ENCODE assay signal across 21 cellular contexts in the genomic region with DNA sequence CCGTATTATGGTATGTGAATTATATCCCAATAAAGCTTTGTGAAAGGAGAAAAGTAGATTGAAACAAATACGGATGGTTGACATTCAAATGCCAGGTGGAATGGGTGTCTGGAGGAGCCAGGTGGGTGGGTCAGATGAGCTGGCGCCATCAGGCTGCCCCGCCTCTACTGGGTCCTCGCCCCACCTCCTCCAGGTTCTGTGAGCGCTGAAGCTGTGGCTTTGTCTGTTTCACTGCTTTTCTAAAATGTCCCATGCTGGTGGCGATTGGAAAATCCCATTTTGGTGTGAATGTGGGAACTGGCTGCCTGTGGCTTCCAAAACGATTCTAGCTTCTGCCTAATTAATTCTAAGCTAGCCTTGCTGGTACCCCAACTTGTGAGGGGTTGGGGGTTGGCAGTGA.
"Had no signal": no experiment of that assay in that cellular context is flagged by ENCODE, and none has a peak within 500 bp of the region (broad histone marks: within the 10 kb centered on the region; RNA-seq: fewer than 3 reads in every experiment).

No MANE protein-coding gene starts in this region.

- H3K27ac Mint-ChIP-seq: activated naive CD8-positive, alpha-beta T cell; mesothelial cell of epicardium; naive thymus-derived CD4-positive, alpha-beta T cell had no signal

- ATAC-seq: activated CD4-positive, CD25-positive, alpha-beta regulatory T cell treated with anti-CD3 and anti-CD28 coated beads, Interleukin-2, amount 50 U/mL, for 24 hours; left ventricle myocardium superior; naive thymus-derived CD4-positive, alpha-beta T cell; pancreas; psoas muscle had no signal

- H3K9me3 ChIP-seq: pancreas, psoas muscle, tibial nerve had no signal

- DNase-seq: activated CD4-positive, alpha-beta T cell treated with anti-CD3 and anti-CD28 coated beads for 48 hours; activated CD4-positive, alpha-beta T cell treated with anti-CD3 and anti-CD28 coated beads, Interleukin-2, amount 50 U/mL, for 48 hours; activated CD8-positive, alpha-beta memory T cell treated with anti-CD3 and anti-CD28 coated beads for 24 hours; activated effector memory CD4-positive, alpha-beta T cell treated with Interleukin-2 at 50 U/mL for 16 hours; activated naive CD4-positive, alpha-beta T cell treated with Interleukin-2 at 50 U/mL for 16 hours; anterior cingulate cortex; effector CD8-positive, alpha-beta T cell; left ventricle myocardium superior; naive thymus-derived CD4-positive, alpha-beta T cell; nucleus accumbens; psoas muscle; stimulated activated CD4-positive, alpha-beta T cell treated with anti-CD3 and anti-CD28 coated beads, Interleukin-15, amount 100 ng/mL, for 24 hours; stimulated activated CD4-positive, alpha-beta T cell treated with anti-CD3 and anti-CD28 coated beads, Interleukin-2, amount 100 ng/mL, for 24 hours; stimulated activated naive CD4-positive, alpha-beta T cell had no signal

- H3K4me3 ChIP-seq: pancreas, psoas muscle, smooth muscle cell, tibial nerve had no signal

- H3K4me1 Mint-ChIP-seq: mesothelial cell of epicardium had no signal

- H3K36me3 ChIP-seq: pancreas, tibial nerve had no signal

- H3K27me3 Mint-ChIP-seq: activated naive CD8-positive, alpha-beta T cell; central memory CD8-positive, alpha-beta T cell; naive thymus-derived CD4-positive, alpha-beta T cell had no signal

- H3K27me3 ChIP-seq: pancreas, tibial nerve had no signal

- H3K4me2 ChIP-seq: smooth muscle cell had no signal

- H3K9me3 Mint-ChIP-seq: central memory CD8-positive, alpha-beta T cell had no signal

- H3K27ac ChIP-seq: pancreas, psoas muscle, tibial nerve had no signal

- H3K4me3 Mint-ChIP-seq: activated naive CD8-positive, alpha-beta T cell; central memory CD8-positive, alpha-beta T cell; mesothelial cell of epicardium; naive thymus-derived CD4-positive, alpha-beta T cell had no signal
